ENCODE assay signal across 19 cellular contexts in genomic region chr5:95384485-95385213, GRCh38. TPM values are rescaled to one million over a fixed set of nuclear protein-coding genes. Genes with fewer than 3 reads are reported as not detected.
DNase-seq lines count a peak whose midpoint lies in the region; ATAC-seq and TF ChIP-seq lines count a peak whose summit lies in the region.
"Had no signal": no experiment of that assay in that cellular context is flagged by ENCODE, and none has a peak within 500 bp of the region (broad histone marks: within the 10 kb centered on the region; RNA-seq: fewer than 3 reads in every experiment).

No MANE protein-coding gene starts in this region.

- DNase-seq in mammary epithelial cell (peak; percentile 17), breast epithelium (ENCODE audit: low spot score in 2 of 2) (no peak), RWPE2 (ENCODE audit: low spot score) (no peak), epithelial cell of prostate (ENCODE audit: low read depth, low spot score) (peak; percentile 5), SK-N-DZ (ENCODE audit: low spot score) (no peak), left ventricle myocardium superior (no peak), nucleus accumbens (lab: John Stamatoyannopoulos, UW) (no peak)
- DNase-seq in activated CD8-positive, alpha-beta memory T cell treated with anti-CD3 and anti-CD28 coated beads for 24 hours: no peak
- DNase-seq: CD8-positive, alpha-beta T cell; COR-L47; DMS153; GOT3; H9; IMR-90 had no signal

- H3K27ac ChIP-seq in mammary epithelial cell (ENCODE audit: insufficient read depth, low read depth, low read length) (no peak overlapping the region), breast epithelium (no peak overlapping the region), RWPE2 (ENCODE audit: poor library complexity, severe bottlenecking) (no peak overlapping the region), epithelial cell of prostate (no peak overlapping the region)
- H3K27ac ChIP-seq: 22Rv1 had no signal

- dilution Hi-C loops in mammary epithelial cell (cut with HindIII; ENCODE audit: low sequenced_read_pairs): no loop called here

- H3K36me3 ChIP-seq in mammary epithelial cell (ENCODE audit: insufficient read depth, low read length) (no peaks in the 10 kb centered on the region), breast epithelium (no peaks in the 10 kb centered on the region), RWPE2 (ENCODE audit: low read depth) (no peaks in the 10 kb centered on the region)

- H3K27me3 ChIP-seq in mammary epithelial cell (ENCODE audit: insufficient read depth, low read length) (no peaks in the 10 kb centered on the region), breast epithelium (no peaks in the 10 kb centered on the region), RWPE2 (ENCODE audit: insufficient read depth, poor library complexity, severe bottlenecking) (no peaks in the 10 kb centered on the region)

- no peaks in the 10 kb centered on the region for H4K20me1 ChIP-seq in mammary epithelial cell (ENCODE audit: insufficient read depth, low read length)

- H3K9ac ChIP-seq in mammary epithelial cell (ENCODE audit: insufficient read depth, low read length): no peak overlapping the region

- 74% methylated on average over 5 of the region's 5 CpGs for WGBS in mammary epithelial cell (ENCODE audit: low coverage, missing lambda C conversion rate)

- intact Hi-C loops in mammary epithelial cell (cut with micrococcal nuclease): no loop called here
- intact Hi-C loops in breast epithelium (cut with DNase I; ENCODE audit: low total_unique reads): no loop called here
- intact Hi-C loops in left ventricle myocardium superior (cut with micrococcal nuclease): no loop called here

- no peak for TF ChIP-seq CTCF in mammary epithelial cell (conservative IDR thresholded peaks at IDR 0.05 in 1 of 2, IDR thresholded peaks at IDR 0.05 in 1 of 2; ENCODE audit: extremely low read depth in 1 of 2, insufficient read depth in 1 of 2, low read depth in 1 of 2, low read length in 2 of 2)
- no peak for TF ChIP-seq CTCF in breast epithelium (IDR thresholded peaks at IDR 0.05)
- TF ChIP-seq CTCF in RWPE2 (IDR thresholded peaks at IDR 0.05; ENCODE audit: poor library complexity, severe bottlenecking): no peak

- no peak for TF ChIP-seq POLR2A in breast epithelium (IDR thresholded peaks at IDR 0.05)

- CTCF ChIA-PET in mammary epithelial cell (lab: Charles Lee; ENCODE audit: low non-redundant PET): no interaction called here

- ATAC-seq in RWPE2 (ENCODE audit: low read depth) (peak; percentile 50; the same call in 1 of the 3 replicates), left ventricle myocardium superior (no peak)
- ATAC-seq: CD8-positive, alpha-beta T cell; GM12878 had no signal

- no peak overlapping the region for H3K4me3 ChIP-seq in mammary epithelial cell (replicated peaks in 1 of 3; ENCODE audit: insufficient read depth in 1 of 3, low read depth in 2 of 3, low read length in 3 of 3)
- H3K4me3 ChIP-seq in breast epithelium: no peak overlapping the region
- H3K4me3 ChIP-seq in RWPE2 (ENCODE audit: severe bottlenecking): no peak overlapping the region
- H3K4me3 ChIP-seq: GM12878 had no signal

- H3K79me2 ChIP-seq in mammary epithelial cell (ENCODE audit: insufficient read depth, low read length): no peaks in the 10 kb centered on the region

- no peak overlapping the region for H3K4me2 ChIP-seq in mammary epithelial cell (ENCODE audit: insufficient read depth, low read depth, low read length)

- H2AFZ ChIP-seq in mammary epithelial cell (ENCODE audit: low read depth, low read length): no peak overlapping the region

- H3K4me1 ChIP-seq in mammary epithelial cell (ENCODE audit: insufficient read depth, low read length) (no peaks in the 10 kb centered on the region), breast epithelium (no peaks in the 10 kb centered on the region), RWPE2 (ENCODE audit: insufficient read depth, poor library complexity, severe bottlenecking) (no peaks in the 10 kb centered on the region)

- H3K9me3 ChIP-seq in mammary epithelial cell (replicated peaks; ENCODE audit: insufficient read depth, low read length): no peaks in the 10 kb centered on the region
- peaks cover 4 to 10% of the 10 kb centered on the region in 2 donors for H3K9me3 ChIP-seq in breast epithelium
- H3K9me3 ChIP-seq in RWPE2 (ENCODE audit: severe bottlenecking): peaks cover 2% of the 10 kb centered on the region

- BruUV-seq in mammary epithelial cell (replicated peaks; lab: Mats Ljungman, UMichigan): no TSS peak

- in situ Hi-C loops in mammary epithelial cell (cut with MboI; ENCODE audit: low sequenced_read_pairs in 2 of 2): no loop called here

RNA-seq across cellular contexts. Expression of gene FAM81B, which starts 6.5 kb away (rescaled TPM):
- total RNA-seq in mammary epithelial cell (not detected), breast epithelium (1 to 10 TPM in 1 of 3 donors, not detected in 2; 2.6 TPM), left ventricle myocardium superior (2.9 TPM)
- polyA plus RNA-seq in mammary epithelial cell: not detected
- not detected for polyA minus RNA-seq in mammary epithelial cell
- not detected in 2 replicates for polyA plus RNA-seq in SK-N-DZ (2014; cell fraction: cytosol; rRNA removed)
- not detected in 2 replicates for polyA plus RNA-seq in SK-N-DZ (2014; cell fraction: nucleus; rRNA removed)
- total RNA-seq: A673; CD8-positive, alpha-beta T cell; GM12878; H9; IMR-90 had no signal
- polyA plus RNA-seq: BJ, CD14-positive monocyte, GM12878, IMR-90 had no signal

Comparison
In these comparisons a context has a peak if more than half of its experiments do, and no peak if none do; other contexts are left out.
1. DNase-seq: peak in mammary epithelial cell (single experiment) and epithelial cell of prostate (single experiment); none in breast epithelium (0 of 2), RWPE2 (single experiment), SK-N-DZ (single experiment), left ventricle myocardium superior (single experiment), nucleus accumbens (0 of 56) and activated CD8-positive, alpha-beta memory T cell treated with anti-CD3 and anti-CD28 coated beads for 24 hours (single experiment).